10 cellular contexts compared by ENCODE assay signal in the genomic region with DNA sequence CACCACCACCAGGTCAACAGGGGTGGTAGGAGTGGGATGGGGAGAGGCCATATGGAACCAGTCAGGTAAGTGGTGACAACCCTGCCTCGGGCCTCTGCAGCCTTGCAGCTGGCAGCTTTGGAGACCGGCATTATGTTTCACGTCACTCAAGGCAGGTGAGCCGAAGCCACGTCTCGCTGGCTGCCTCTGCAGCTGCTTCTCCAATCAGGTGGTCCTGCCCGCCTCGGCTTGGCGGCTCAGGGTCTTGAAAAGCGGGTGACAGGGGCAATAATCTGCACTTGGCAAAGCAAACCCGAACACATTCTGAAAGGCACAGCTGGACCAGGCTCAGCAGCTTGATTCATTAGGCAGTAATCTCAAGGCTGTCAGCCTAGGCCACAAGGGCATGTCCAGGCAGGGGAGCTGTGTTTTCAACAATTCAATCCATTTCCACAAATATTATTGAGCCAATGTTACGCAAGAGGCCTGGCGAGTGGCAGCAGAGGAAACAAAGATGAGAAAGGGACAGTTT.
A peak's percentile ranks its signal among the peaks of the same experiment; 100 is the strongest.
DNase-seq lines count a peak whose midpoint lies in the region; ATAC-seq and TF ChIP-seq lines count a peak whose summit lies in the region.
"Had no signal": no experiment of that assay in that cellular context is flagged by ENCODE, and none has a peak within 500 bp of the region (broad histone marks: within the 10 kb centered on the region; RNA-seq: fewer than 3 reads in every experiment).

No MANE protein-coding gene starts in this region.

- no peak for TF ChIP-seq CTCF in left ventricle myocardium inferior (IDR thresholded peaks at IDR 0.05; ENCODE audit: borderline replicate concordance)

- H3K9me3 ChIP-seq in left ventricle myocardium inferior (replicated peaks) = no peaks in the 10 kb centered on the region
- H3K9me3 ChIP-seq: thyroid gland had no signal

- H3K4me1 Mint-ChIP-seq in activated T-helper 17 cell treated with anti-CD3 and anti-CD28 coated beads, Interleukin-2, amount 50 U/mL, for 72 hours = no peaks in the 10 kb centered on the region

- peaks cover 15% of the 10 kb centered on the region for H3K27me3 Mint-ChIP-seq in activated T-helper 17 cell treated with anti-CD3 and anti-CD28 coated beads, Interleukin-2, amount 50 U/mL, for 72 hours

- no peaks in the 10 kb centered on the region for H3K4me1 ChIP-seq in left ventricle myocardium inferior
- H3K4me1 ChIP-seq: thyroid gland had no signal

- DNase-seq in DMS153 (lab: John Stamatoyannopoulos, UW) (peak; percentile 36), NCI-H2107 (lab: John Stamatoyannopoulos, UW) (peak; percentile 20), astrocyte of the hippocampus (ENCODE audit: low read depth, low spot score) (peak; percentile 25), left ventricle myocardium inferior (peak; percentile 56), NCI-H2227 treated with DMSO at 0.1 percent for 48 hours (lab: John Stamatoyannopoulos, UW) (no peak), 8988T (no peak)
- DNase-seq in activated CD4-positive, alpha-beta T cell treated with anti-CD3 and anti-CD28 coated beads, Interleukin-2, amount 50 U/mL, for 4 hours = no peak
- DNase-seq: activated gamma-delta T cell treated with Interleukin-2 at 50 U/mL for 16 hours, thyroid gland had no signal

- no peaks in the 10 kb centered on the region for H3K36me3 Mint-ChIP-seq in activated T-helper 17 cell treated with anti-CD3 and anti-CD28 coated beads, Interleukin-2, amount 50 U/mL, for 72 hours (ENCODE audit: low read depth)

- no peak for ATAC-seq in activated T-helper 17 cell treated with anti-CD3 and anti-CD28 coated beads, Interleukin-2, amount 50 U/mL, for 72 hours (replicated peaks)

- H3K4me3 Mint-ChIP-seq in activated T-helper 17 cell treated with anti-CD3 and anti-CD28 coated beads, Interleukin-2, amount 50 U/mL, for 72 hours = no peak overlapping the region

- intact Hi-C loops in left ventricle myocardium inferior (cut with micrococcal nuclease) = no loop called here

- peak overlapping the region; percentile 64 for H3K27ac ChIP-seq in left ventricle myocardium inferior (replicated peaks)
- H3K27ac ChIP-seq: thyroid gland had no signal

- peaks cover 68% of the 10 kb centered on the region for H3K27me3 ChIP-seq in left ventricle myocardium inferior (ENCODE audit: low read depth)
- H3K27me3 ChIP-seq: thyroid gland had no signal

- no peaks in the 10 kb centered on the region for H3K36me3 ChIP-seq in left ventricle myocardium inferior
- H3K36me3 ChIP-seq: thyroid gland had no signal

- H3K27ac Mint-ChIP-seq in activated T-helper 17 cell treated with anti-CD3 and anti-CD28 coated beads, Interleukin-2, amount 50 U/mL, for 72 hours = no peak overlapping the region

- H3K4me3 ChIP-seq in left ventricle myocardium inferior = no peak overlapping the region
- H3K4me3 ChIP-seq: thyroid gland had no signal

- no peaks in the 10 kb centered on the region for H3K9me3 Mint-ChIP-seq in activated T-helper 17 cell treated with anti-CD3 and anti-CD28 coated beads, Interleukin-2, amount 50 U/mL, for 72 hours

Comparison
In these comparisons a context has a peak if more than half of its experiments do, and no peak if none do; other contexts are left out.
1. DNase-seq: peak in DMS153 (single experiment), NCI-H2107 (single experiment), astrocyte of the hippocampus (single experiment) and left ventricle myocardium inferior (single experiment); none in NCI-H2227 treated with DMSO at 0.1 percent for 48 hours (single experiment), activated CD4-positive, alpha-beta T cell treated with anti-CD3 and anti-CD28 coated beads, Interleukin-2, amount 50 U/mL, for 4 hours (0 of 2) and 8988T (single experiment).